ENCODE assay signal across 1 cellular context in the genomic region with DNA sequence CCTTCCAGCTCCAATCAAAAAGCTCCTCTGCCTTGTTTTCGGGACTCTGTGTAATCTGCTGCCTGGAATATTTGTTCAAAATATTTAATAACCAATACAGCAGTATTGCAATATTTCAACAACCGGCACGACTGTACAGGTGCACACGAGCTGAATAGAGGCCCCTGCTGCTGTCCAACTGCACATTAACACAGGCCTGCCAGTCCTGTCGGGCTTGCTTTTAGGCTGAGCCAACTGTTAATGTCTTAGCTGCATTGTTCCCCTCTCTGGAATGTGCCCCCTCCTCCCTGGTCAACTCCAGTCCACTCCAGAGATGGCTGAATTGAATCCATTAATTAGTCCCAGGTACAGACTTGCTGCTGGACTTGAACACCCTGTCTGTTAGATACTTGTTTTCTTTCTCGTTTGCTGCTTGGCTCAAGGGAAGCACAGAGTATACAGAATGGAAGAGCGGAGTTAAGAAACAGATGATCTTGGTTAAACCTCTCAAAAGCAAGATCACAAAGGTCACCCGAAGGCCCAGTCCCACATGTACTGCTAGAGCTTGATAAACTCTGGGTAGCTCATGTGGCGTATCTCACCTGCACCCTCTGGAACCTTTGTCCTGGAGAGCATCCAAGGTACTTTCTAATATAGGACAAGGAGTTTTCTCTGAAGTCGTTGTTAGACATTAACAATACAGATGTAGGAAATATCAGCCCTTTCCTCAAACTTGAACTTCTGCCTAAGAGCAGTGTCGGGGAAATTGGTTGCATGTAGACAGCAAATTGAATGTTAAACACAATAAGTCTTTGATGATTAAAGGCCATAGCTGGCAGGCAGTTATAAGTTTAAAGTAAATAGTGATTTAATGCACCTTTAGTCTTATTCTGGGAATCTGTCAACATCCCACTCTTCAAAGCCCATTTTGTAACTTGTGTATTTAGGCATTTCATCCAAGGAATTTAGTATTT.
A peak's percentile ranks its signal among the peaks of the same experiment; 100 is the strongest.
TF ChIP-seq lines count a peak whose summit lies in the region.

No MANE protein-coding gene starts in this region.

TF ChIP-seq in HepG2, 621 proteins besides CTCF, POLR2A, EP300 and RAD21 (continued from another document and continues in another):
- TF ChIP-seq, protein P1, sequence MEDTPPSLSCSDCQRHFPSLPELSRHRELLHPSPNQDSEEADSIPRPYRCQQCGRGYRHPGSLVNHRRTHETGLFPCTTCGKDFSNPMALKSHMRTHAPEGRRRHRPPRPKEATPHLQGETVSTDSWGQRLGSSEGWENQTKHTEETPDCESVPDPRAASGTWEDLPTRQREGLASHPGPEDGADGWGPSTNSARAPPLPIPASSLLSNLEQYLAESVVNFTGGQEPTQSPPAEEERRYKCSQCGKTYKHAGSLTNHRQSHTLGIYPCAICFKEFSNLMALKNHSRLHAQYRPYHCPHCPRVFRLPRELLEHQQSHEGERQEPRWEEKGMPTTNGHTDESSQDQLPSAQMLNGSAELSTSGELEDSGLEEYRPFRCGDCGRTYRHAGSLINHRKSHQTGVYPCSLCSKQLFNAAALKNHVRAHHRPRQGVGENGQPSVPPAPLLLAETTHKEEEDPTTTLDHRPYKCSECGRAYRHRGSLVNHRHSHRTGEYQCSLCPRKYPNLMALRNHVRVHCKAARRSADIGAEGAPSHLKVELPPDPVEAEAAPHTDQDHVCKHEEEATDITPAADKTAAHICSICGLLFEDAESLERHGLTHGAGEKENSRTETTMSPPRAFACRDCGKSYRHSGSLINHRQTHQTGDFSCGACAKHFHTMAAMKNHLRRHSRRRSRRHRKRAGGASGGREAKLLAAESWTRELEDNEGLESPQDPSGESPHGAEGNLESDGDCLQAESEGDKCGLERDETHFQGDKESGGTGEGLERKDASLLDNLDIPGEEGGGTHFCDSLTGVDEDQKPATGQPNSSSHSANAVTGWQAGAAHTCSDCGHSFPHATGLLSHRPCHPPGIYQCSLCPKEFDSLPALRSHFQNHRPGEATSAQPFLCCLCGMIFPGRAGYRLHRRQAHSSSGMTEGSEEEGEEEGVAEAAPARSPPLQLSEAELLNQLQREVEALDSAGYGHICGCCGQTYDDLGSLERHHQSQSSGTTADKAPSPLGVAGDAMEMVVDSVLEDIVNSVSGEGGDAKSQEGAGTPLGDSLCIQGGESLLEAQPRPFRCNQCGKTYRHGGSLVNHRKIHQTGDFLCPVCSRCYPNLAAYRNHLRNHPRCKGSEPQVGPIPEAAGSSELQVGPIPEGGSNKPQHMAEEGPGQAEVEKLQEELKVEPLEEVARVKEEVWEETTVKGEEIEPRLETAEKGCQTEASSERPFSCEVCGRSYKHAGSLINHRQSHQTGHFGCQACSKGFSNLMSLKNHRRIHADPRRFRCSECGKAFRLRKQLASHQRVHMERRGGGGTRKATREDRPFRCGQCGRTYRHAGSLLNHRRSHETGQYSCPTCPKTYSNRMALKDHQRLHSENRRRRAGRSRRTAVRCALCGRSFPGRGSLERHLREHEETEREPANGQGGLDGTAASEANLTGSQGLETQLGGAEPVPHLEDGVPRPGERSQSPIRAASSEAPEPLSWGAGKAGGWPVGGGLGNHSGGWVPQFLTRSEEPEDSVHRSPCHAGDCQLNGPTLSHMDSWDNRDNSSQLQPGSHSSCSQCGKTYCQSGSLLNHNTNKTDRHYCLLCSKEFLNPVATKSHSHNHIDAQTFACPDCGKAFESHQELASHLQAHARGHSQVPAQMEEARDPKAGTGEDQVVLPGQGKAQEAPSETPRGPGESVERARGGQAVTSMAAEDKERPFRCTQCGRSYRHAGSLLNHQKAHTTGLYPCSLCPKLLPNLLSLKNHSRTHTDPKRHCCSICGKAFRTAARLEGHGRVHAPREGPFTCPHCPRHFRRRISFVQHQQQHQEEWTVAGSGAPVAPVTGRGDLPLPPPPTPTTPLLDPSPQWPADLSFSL (CRISPR knock-in tag; IDR thresholded peaks at IDR 0.05), result 0 out of 2 replicates have a peak, but pooled peaks have one; percentile 50
- TF ChIP-seq BORCS8-MEF2B (CRISPR knock-in tag; IDR thresholded peaks at IDR 0.05), result 0 out of 2 replicates have a peak, but pooled peaks have one; percentile 56
- peak; percentile 61; the same call in 1 of the 2 replicates for TF ChIP-seq ZFX (CRISPR knock-in tag; IDR thresholded peaks at IDR 0.05; ENCODE audit: low read depth)
- peak; percentile 22 for TF ChIP-seq ZNF781 (CRISPR knock-in tag; IDR thresholded peaks at IDR 0.05; ENCODE audit: borderline replicate concordance, not compliant biosample characterization)
- peak; percentile 98 for TF ChIP-seq TBL1XR1 (IDR thresholded peaks at IDR 0.05; ENCODE audit: borderline replicate concordance, low read length, partially characterized antibody)
- peak; percentile 20; the same call in 1 of the 2 replicates for TF ChIP-seq ARNT2 (CRISPR knock-in tag; IDR thresholded peaks at IDR 0.05; ENCODE audit: low read depth)
- TF ChIP-seq, protein P2, sequence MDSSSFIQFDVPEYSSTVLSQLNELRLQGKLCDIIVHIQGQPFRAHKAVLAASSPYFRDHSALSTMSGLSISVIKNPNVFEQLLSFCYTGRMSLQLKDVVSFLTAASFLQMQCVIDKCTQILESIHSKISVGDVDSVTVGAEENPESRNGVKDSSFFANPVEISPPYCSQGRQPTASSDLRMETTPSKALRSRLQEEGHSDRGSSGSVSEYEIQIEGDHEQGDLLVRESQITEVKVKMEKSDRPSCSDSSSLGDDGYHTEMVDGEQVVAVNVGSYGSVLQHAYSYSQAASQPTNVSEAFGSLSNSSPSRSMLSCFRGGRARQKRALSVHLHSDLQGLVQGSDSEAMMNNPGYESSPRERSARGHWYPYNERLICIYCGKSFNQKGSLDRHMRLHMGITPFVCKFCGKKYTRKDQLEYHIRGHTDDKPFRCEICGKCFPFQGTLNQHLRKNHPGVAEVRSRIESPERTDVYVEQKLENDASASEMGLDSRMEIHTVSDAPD (CRISPR knock-in tag; IDR thresholded peaks at IDR 0.05), result peak; percentile 43; the same call in 1 of the 2 replicates
- TF ChIP-seq CC2D1A (CRISPR knock-in tag; IDR thresholded peaks at IDR 0.05), result 0 out of 2 replicates have a peak, but pooled peaks have one; percentile 80
- peak; percentile 76 for TF ChIP-seq NR2F6 (IDR thresholded peaks at IDR 0.05)
- TF ChIP-seq NR2F6 (CRISPR knock-in tag; IDR thresholded peaks at IDR 0.05), result peak; percentile 81
- TF ChIP-seq ZNF225 (CRISPR knock-in tag; IDR thresholded peaks at IDR 0.05), result no peak
- TF ChIP-seq GLI4 (CRISPR knock-in tag; IDR thresholded peaks at IDR 0.05; ENCODE audit: borderline replicate concordance), result no peak
- TF ChIP-seq FOSL2 (CRISPR knock-in tag; IDR thresholded peaks at IDR 0.05), result peak; percentile 57
- TF ChIP-seq FOXP1 (IDR thresholded peaks at IDR 0.05), result no peak
- TF ChIP-seq FOXP1 (CRISPR knock-in tag; IDR thresholded peaks at IDR 0.05), result peak; percentile 79; the same call in 1 of the 2 replicates
- no peak for TF ChIP-seq CCAR2 (optimal IDR thresholded peaks at IDR 0.05; ENCODE audit: low read depth, low read length)
- TF ChIP-seq DMAP1 (CRISPR knock-in tag; IDR thresholded peaks at IDR 0.05), result peak; percentile 33; the same call in 1 of the 2 replicates
- peak; percentile 60 for TF ChIP-seq MAZ (IDR thresholded peaks at IDR 0.05; ENCODE audit: borderline replicate concordance, low read depth, low read length)
- TF ChIP-seq MAZ (CRISPR knock-in tag; IDR thresholded peaks at IDR 0.05; ENCODE audit: low read depth), result no peak
- TF ChIP-seq ZNF12 (CRISPR knock-in tag; IDR thresholded peaks at IDR 0.05), result peak; percentile 23; the same call in 1 of the 2 replicates
- peak; percentile 43; the same call in 1 of the 2 replicates for TF ChIP-seq FOXO1 (CRISPR knock-in tag; IDR thresholded peaks at IDR 0.05)
- TF ChIP-seq ZBTB1 (CRISPR knock-in tag; IDR thresholded peaks at IDR 0.05; ENCODE audit: borderline replicate concordance), result 0 out of 2 replicates have a peak, but pooled peaks have one; percentile 29
- TF ChIP-seq THAP11 (CRISPR knock-in tag; IDR thresholded peaks at IDR 0.05), result 0 out of 2 replicates have a peak, but pooled peaks have one; percentile 33
- TF ChIP-seq, protein P3, sequence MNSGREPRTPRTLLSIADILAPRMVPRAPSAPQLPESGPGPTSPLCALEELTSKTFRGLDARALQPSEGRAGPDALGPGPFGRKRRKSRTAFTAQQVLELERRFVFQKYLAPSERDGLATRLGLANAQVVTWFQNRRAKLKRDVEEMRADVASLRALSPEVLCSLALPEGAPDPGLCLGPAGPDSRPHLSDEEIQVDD (CRISPR knock-in tag; IDR thresholded peaks at IDR 0.05; ENCODE audit: borderline replicate concordance), result no peak
- 0 out of 2 replicates have a peak, but pooled peaks have one; percentile 28 for TF ChIP-seq TP53 (CRISPR knock-in tag; conservative IDR thresholded peaks at IDR 0.05)
- TF ChIP-seq ISL2 (CRISPR knock-in tag; IDR thresholded peaks at IDR 0.05), result peak; percentile 98
- TF ChIP-seq PTBP1 (IDR thresholded peaks at IDR 0.05; ENCODE audit: low read depth, low read length, poor library complexity, severe bottlenecking), result no peak
- TF ChIP-seq ZNF709 (CRISPR knock-in tag; IDR thresholded peaks at IDR 0.05), result no peak
- TF ChIP-seq ISX (CRISPR knock-in tag; conservative IDR thresholded peaks at IDR 0.05), result no peak
- TF ChIP-seq, protein P4, sequence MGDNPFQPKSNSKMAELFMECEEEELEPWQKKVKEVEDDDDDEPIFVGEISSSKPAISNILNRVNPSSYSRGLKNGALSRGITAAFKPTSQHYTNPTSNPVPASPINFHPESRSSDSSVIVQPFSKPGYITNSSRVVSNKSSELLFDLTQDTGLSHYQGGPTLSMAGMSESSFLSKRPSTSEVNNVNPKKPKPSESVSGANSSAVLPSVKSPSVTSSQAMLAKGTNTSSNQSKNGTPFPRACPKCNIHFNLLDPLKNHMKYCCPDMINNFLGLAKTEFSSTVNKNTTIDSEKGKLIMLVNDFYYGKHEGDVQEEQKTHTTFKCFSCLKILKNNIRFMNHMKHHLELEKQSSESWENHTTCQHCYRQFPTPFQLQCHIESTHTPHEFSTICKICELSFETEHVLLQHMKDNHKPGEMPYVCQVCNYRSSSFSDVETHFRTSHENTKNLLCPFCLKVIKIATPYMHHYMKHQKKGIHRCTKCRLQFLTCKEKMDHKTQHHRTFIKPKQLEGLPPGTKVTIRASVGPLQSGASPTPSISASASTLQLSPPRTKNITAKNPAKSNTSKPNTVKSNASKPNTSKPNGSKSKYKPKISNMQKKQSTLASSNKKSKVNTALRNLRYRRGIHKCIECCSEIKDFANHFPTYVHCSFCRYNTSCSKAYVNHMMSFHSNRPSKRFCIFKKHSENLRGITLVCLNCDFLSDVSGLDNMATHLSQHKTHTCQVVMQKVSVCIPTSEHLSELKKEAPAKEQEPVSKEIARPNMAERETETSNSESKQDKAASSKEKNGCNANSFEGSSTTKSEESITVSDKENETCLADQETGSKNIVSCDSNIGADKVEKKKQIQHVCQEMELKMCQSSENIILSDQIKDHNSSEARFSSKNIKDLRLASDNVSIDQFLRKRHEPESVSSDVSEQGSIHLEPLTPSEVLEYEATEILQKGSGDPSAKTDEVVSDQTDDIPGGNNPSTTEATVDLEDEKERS (CRISPR knock-in tag; IDR thresholded peaks at IDR 0.05), result 0 out of 2 replicates have a peak, but pooled peaks have one; percentile 28
- peak; percentile 39; the same call in 1 of the 2 replicates for TF ChIP-seq ZNF317 (CRISPR knock-in tag; IDR thresholded peaks at IDR 0.05)
- TF ChIP-seq, protein P5, sequence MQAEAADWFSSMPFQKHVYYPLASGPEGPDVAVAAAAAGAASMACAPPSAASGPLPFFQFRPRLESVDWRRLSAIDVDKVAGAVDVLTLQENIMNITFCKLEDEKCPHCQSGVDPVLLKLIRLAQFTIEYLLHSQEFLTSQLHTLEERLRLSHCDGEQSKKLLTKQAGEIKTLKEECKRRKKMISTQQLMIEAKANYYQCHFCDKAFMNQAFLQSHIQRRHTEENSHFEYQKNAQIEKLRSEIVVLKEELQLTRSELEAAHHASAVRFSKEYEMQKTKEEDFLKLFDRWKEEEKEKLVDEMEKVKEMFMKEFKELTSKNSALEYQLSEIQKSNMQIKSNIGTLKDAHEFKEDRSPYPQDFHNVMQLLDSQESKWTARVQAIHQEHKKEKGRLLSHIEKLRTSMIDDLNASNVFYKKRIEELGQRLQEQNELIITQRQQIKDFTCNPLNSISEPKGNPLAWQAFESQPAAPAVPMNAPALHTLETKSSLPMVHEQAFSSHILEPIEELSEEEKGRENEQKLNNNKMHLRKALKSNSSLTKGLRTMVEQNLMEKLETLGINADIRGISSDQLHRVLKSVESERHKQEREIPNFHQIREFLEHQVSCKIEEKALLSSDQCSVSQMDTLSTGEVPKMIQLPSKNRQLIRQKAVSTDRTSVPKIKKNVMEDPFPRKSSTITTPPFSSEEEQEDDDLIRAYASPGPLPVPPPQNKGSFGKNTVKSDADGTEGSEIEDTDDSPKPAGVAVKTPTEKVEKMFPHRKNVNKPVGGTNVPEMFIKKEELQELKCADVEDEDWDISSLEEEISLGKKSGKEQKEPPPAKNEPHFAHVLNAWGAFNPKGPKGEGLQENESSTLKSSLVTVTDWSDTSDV (CRISPR knock-in tag; IDR thresholded peaks at IDR 0.05), result no peak
- no peak for TF ChIP-seq NFYB (CRISPR knock-in tag; IDR thresholded peaks at IDR 0.05)
- TF ChIP-seq, protein P6, sequence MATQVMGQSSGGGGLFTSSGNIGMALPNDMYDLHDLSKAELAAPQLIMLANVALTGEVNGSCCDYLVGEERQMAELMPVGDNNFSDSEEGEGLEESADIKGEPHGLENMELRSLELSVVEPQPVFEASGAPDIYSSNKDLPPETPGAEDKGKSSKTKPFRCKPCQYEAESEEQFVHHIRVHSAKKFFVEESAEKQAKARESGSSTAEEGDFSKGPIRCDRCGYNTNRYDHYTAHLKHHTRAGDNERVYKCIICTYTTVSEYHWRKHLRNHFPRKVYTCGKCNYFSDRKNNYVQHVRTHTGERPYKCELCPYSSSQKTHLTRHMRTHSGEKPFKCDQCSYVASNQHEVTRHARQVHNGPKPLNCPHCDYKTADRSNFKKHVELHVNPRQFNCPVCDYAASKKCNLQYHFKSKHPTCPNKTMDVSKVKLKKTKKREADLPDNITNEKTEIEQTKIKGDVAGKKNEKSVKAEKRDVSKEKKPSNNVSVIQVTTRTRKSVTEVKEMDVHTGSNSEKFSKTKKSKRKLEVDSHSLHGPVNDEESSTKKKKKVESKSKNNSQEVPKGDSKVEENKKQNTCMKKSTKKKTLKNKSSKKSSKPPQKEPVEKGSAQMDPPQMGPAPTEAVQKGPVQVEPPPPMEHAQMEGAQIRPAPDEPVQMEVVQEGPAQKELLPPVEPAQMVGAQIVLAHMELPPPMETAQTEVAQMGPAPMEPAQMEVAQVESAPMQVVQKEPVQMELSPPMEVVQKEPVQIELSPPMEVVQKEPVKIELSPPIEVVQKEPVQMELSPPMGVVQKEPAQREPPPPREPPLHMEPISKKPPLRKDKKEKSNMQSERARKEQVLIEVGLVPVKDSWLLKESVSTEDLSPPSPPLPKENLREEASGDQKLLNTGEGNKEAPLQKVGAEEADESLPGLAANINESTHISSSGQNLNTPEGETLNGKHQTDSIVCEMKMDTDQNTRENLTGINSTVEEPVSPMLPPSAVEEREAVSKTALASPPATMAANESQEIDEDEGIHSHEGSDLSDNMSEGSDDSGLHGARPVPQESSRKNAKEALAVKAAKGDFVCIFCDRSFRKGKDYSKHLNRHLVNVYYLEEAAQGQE (IDR thresholded peaks at IDR 0.05; ENCODE audit: borderline replicate concordance in 1 of 2, low read depth in 1 of 2, low read length in 2 of 2), result peak in 1 of 2 experiments; percentile 59; a peak in 2 of 4 replicates
- peak; percentile 43; the same call in 1 of the 2 replicates for TF ChIP-seq ZBTB38 (CRISPR knock-in tag; IDR thresholded peaks at IDR 0.05)
- TF ChIP-seq RFX3 (CRISPR knock-in tag; IDR thresholded peaks at IDR 0.05), result 0 out of 2 replicates have a peak, but pooled peaks have one; percentile 19
- peak; percentile 12; the same call in 1 of the 2 replicates for TF ChIP-seq SP4 (CRISPR knock-in tag; IDR thresholded peaks at IDR 0.05)
- peak; percentile 52 for TF ChIP-seq SALL1 (CRISPR knock-in tag; IDR thresholded peaks at IDR 0.05)
- 0 out of 2 replicates have a peak, but pooled peaks have one; percentile 51 for TF ChIP-seq HOXA5 (CRISPR knock-in tag; IDR thresholded peaks at IDR 0.05)
- TF ChIP-seq FLYWCH1 (CRISPR knock-in tag; IDR thresholded peaks at IDR 0.05), result no peak
- peak; percentile 95 for TF ChIP-seq CREM (IDR thresholded peaks at IDR 0.05)
- no peak for TF ChIP-seq CREM (CRISPR knock-in tag; IDR thresholded peaks at IDR 0.05)
